Comparison of ENCODE assay signal across 1 cellular context in the genomic region with DNA sequence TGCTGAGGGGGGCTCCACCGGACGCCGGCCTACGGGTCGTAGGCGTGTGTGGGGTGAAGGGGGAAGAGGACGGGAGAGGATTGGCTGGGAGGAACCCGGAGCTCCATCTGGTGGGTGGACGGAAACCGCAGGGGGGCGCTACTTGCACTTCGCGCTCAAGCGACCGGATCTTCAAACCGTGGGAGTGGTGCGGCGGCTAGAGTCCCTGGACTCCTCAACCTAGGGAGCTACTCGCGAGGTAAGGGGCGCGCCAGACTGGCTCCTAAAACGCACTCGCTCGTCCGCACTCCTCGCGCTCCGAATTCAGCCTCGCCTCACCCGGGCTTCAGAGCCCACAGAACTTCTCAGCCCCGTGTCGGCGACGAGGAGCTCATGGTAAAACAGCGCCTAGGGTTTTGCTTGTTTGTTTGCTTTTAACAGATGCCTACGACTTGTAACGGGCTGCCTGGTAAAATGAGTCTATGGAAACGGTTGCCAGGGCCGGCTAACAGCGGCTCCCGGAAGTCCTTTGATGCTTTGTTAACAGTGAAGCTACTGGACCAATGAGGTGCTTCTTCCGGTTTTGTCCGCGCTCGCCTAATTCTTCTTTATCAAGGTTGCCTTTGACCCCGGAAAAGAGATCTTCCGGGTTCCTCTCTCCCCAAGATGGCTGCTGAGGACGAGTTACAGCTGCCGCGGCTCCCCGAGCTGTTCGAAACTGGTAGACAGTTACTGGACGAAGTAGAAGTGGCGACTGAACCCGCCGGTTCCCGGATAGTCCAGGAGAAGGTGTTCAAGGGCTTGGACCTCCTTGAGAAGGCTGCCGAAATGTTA.
TF ChIP-seq lines count a peak whose summit lies in the region.

TSS of gene IGBP1 (plus strand) at position 145 of the 813 bp plus-strand sequence. CDS start at position 646, 501 bp downstream.

TF ChIP-seq in HepG2, 621 proteins besides CTCF, POLR2A, EP300 and RAD21 (continued from another document and continues in another):
- TF ChIP-seq ZXDC (CRISPR knock-in tag; IDR thresholded peaks at IDR 0.05) (no peak), KAT8 (CRISPR knock-in tag; IDR thresholded peaks at IDR 0.05) (peak; percentile 90), HOXD1 (CRISPR knock-in tag; IDR thresholded peaks at IDR 0.05) (no peak), DDIT3 (CRISPR knock-in tag; IDR thresholded peaks at IDR 0.05) (no peak), ZBTB1 (CRISPR knock-in tag; IDR thresholded peaks at IDR 0.05; ENCODE audit: borderline replicate concordance) (no peak), KMT2B (CRISPR knock-in tag; IDR thresholded peaks at IDR 0.05) (no peak), ZNF296 (CRISPR knock-in tag; conservative IDR thresholded peaks at IDR 0.05) (no peak), JUN (CRISPR knock-in tag; IDR thresholded peaks at IDR 0.05) (no peak), KLF9 (CRISPR knock-in tag; IDR thresholded peaks at IDR 0.05; ENCODE audit: low read depth) (no peak), SNAPC5 (CRISPR knock-in tag; IDR thresholded peaks at IDR 0.05; ENCODE audit: borderline replicate concordance) (no peak), ZSCAN21 (CRISPR knock-in tag; IDR thresholded peaks at IDR 0.05; ENCODE audit: borderline replicate concordance) (no peak), ZSCAN20 (CRISPR knock-in tag; IDR thresholded peaks at IDR 0.05; ENCODE audit: borderline replicate concordance) (no peak), NCOA2 (CRISPR knock-in tag; IDR thresholded peaks at IDR 0.05) (no peak), SAP130 (CRISPR knock-in tag; IDR thresholded peaks at IDR 0.05; ENCODE audit: low read depth) (peak; percentile 66; the same call in 1 of the 2 replicates), AKAP8 (CRISPR knock-in tag; IDR thresholded peaks at IDR 0.05) (no peak), RXRB (CRISPR knock-in tag; IDR thresholded peaks at IDR 0.05; ENCODE audit: borderline replicate concordance) (no peak), KLF15 (CRISPR knock-in tag; IDR thresholded peaks at IDR 0.05; ENCODE audit: borderline replicate concordance) (no peak), RNF2 (conservative IDR thresholded peaks at IDR 0.05; ENCODE audit: low read depth) (no peak), ZNF782 (CRISPR knock-in tag; IDR thresholded peaks at IDR 0.05; ENCODE audit: borderline replicate concordance) (no peak), ZMYM2 (CRISPR knock-in tag; IDR thresholded peaks at IDR 0.05) (no peak), ARNT (IDR thresholded peaks at IDR 0.05) (no peak), KAT2B (IDR thresholded peaks at IDR 0.05; ENCODE audit: borderline replicate concordance, low read depth, low read length) (no peak), ZNF704 (CRISPR knock-in tag; IDR thresholded peaks at IDR 0.05; ENCODE audit: borderline replicate concordance) (no peak), ZNF75D (CRISPR knock-in tag; IDR thresholded peaks at IDR 0.05; ENCODE audit: borderline replicate concordance) (no peak), HNRNPLL (IDR thresholded peaks at IDR 0.05; ENCODE audit: low read depth, low read length, poor library complexity, severe bottlenecking) (peak; percentile 33), HNRNPK (IDR thresholded peaks at IDR 0.05; ENCODE audit: low read depth, low read length, poor library complexity, severe bottlenecking) (no peak), ZNF589 (CRISPR knock-in tag; conservative IDR thresholded peaks at IDR 0.05) (no peak), POLR2AphosphoS2 (IDR thresholded peaks at IDR 0.05; ENCODE audit: low read depth, low read length) (no peak), SRSF4 (IDR thresholded peaks at IDR 0.05; ENCODE audit: low read depth, low read length, poor library complexity, severe bottlenecking) (no peak), HOXA9 (CRISPR knock-in tag; IDR thresholded peaks at IDR 0.05; ENCODE audit: borderline replicate concordance) (no peak), MYC (CRISPR knock-in tag; IDR thresholded peaks at IDR 0.05; ENCODE audit: borderline replicate concordance) (no peak), PHF8 (CRISPR knock-in tag; IDR thresholded peaks at IDR 0.05) (peak; percentile 46; the same call in 1 of the 2 replicates), ATF3 (CRISPR knock-in tag; IDR thresholded peaks at IDR 0.05) (no peak), TAF15 (IDR thresholded peaks at IDR 0.05; ENCODE audit: low read depth, low read length, poor library complexity, severe bottlenecking) (no peak), REXO4 (CRISPR knock-in tag; IDR thresholded peaks at IDR 0.05; ENCODE audit: borderline replicate concordance) (no peak), CAMTA2 (CRISPR knock-in tag; IDR thresholded peaks at IDR 0.05; ENCODE audit: borderline replicate concordance) (no peak), SIX4 (CRISPR knock-in tag; IDR thresholded peaks at IDR 0.05) (no peak), XRCC5 (optimal IDR thresholded peaks at IDR 0.05; ENCODE audit: low read length) (peak; percentile 44), ZNF136 (CRISPR knock-in tag; IDR thresholded peaks at IDR 0.05; ENCODE audit: low read depth) (no peak), ZNF17 (CRISPR knock-in tag; IDR thresholded peaks at IDR 0.05) (no peak), ZNF749 (CRISPR knock-in tag; IDR thresholded peaks at IDR 0.05; ENCODE audit: borderline replicate concordance) (no peak), PTBP1 (IDR thresholded peaks at IDR 0.05; ENCODE audit: low read depth, low read length, poor library complexity, severe bottlenecking) (no peak), MLLT10 (CRISPR knock-in tag; IDR thresholded peaks at IDR 0.05) (no peak), ZNF710 (CRISPR knock-in tag; IDR thresholded peaks at IDR 0.05; ENCODE audit: borderline replicate concordance) (no peak)
- TF ChIP-seq, protein P1, sequence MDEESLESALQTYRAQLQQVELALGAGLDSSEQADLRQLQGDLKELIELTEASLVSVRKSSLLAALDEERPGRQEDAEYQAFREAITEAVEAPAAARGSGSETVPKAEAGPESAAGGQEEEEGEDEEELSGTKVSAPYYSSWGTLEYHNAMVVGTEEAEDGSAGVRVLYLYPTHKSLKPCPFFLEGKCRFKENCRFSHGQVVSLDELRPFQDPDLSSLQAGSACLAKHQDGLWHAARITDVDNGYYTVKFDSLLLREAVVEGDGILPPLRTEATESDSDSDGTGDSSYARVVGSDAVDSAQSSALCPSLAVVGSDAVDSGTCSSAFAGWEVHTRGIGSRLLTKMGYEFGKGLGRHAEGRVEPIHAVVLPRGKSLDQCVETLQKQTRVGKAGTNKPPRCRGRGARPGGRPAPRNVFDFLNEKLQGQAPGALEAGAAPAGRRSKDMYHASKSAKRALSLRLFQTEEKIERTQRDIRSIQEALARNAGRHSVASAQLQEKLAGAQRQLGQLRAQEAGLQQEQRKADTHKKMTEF (CRISPR knock-in tag; IDR thresholded peaks at IDR 0.05): no peak
- TF ChIP-seq, protein P2, sequence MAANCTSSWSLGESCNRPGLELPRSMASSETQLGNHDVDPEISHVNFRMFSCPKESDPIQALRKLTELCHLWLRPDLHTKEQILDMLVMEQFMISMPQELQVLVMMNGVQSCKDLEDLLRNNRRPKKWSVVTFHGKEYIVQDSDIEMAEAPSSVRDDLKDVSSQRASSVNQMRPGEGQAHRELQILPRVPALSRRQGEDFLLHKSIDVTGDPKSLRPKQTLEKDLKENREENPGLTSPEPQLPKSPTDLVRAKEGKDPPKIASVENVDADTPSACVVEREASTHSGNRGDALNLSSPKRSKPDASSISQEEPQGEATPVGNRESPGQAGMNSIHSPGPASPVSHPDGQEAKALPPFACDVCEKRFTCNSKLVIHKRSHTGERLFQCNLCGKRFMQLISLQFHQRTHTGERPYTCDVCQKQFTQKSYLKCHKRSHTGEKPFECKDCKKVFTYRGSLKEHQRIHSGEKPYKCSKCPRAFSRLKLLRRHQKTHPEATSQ (CRISPR knock-in tag; IDR thresholded peaks at IDR 0.05; ENCODE audit: borderline replicate concordance): no peak
- TF ChIP-seq, protein P3, sequence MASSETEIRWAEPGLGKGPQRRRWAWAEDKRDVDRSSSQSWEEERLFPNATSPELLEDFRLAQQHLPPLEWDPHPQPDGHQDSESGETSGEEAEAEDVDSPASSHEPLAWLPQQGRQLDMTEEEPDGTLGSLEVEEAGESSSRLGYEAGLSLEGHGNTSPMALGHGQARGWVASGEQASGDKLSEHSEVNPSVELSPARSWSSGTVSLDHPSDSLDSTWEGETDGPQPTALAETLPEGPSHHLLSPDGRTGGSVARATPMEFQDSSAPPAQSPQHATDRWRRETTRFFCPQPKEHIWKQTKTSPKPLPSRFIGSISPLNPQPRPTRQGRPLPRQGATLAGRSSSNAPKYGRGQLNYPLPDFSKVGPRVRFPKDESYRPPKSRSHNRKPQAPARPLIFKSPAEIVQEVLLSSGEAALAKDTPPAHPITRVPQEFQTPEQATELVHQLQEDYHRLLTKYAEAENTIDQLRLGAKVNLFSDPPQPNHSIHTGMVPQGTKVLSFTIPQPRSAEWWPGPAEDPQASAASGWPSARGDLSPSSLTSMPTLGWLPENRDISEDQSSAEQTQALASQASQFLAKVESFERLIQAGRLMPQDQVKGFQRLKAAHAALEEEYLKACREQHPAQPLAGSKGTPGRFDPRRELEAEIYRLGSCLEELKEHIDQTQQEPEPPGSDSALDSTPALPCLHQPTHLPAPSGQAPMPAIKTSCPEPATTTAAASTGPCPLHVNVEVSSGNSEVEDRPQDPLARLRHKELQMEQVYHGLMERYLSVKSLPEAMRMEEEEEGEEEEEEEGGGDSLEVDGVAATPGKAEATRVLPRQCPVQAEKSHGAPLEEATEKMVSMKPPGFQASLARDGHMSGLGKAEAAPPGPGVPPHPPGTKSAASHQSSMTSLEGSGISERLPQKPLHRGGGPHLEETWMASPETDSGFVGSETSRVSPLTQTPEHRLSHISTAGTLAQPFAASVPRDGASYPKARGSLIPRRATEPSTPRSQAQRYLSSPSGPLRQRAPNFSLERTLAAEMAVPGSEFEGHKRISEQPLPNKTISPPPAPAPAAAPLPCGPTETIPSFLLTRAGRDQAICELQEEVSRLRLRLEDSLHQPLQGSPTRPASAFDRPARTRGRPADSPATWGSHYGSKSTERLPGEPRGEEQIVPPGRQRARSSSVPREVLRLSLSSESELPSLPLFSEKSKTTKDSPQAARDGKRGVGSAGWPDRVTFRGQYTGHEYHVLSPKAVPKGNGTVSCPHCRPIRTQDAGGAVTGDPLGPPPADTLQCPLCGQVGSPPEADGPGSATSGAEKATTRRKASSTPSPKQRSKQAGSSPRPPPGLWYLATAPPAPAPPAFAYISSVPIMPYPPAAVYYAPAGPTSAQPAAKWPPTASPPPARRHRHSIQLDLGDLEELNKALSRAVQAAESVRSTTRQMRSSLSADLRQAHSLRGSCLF (CRISPR knock-in tag; IDR thresholded peaks at IDR 0.05; ENCODE audit: borderline replicate concordance): no peak
- TF ChIP-seq, protein P4, sequence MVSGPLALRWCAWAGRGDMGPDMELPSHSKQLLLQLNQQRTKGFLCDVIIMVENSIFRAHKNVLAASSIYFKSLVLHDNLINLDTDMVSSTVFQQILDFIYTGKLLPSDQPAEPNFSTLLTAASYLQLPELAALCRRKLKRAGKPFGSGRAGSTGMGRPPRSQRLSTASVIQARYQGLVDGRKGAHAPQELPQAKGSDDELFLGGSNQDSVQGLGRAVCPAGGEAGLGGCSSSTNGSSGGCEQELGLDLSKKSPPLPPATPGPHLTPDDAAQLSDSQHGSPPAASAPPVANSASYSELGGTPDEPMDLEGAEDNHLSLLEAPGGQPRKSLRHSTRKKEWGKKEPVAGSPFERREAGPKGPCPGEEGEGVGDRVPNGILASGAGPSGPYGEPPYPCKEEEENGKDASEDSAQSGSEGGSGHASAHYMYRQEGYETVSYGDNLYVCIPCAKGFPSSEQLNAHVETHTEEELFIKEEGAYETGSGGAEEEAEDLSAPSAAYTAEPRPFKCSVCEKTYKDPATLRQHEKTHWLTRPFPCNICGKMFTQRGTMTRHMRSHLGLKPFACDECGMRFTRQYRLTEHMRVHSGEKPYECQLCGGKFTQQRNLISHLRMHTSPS (CRISPR knock-in tag; IDR thresholded peaks at IDR 0.05; ENCODE audit: low read depth): no peak
